In the genomic region with DNA sequence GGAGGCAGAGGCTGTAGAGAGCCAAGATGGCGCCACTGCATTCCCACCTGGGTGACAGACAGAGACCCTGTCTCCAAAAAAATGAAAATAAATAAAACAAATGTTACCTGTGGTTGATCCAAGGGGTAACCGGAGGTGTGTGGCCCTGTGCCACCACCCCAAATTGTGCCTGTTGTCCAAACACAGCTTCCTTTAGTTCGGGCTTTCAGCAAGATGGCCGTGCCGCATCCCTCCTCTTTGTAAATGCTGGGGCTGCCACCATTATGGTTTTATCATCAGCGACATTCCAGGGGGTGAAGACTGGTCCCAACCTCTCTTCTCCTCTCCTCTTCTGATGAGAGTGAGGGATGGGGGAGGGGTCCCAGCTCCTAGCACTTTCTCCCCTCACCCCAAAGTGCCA, we compare ENCODE assay signal across 34 cellular contexts. TPM values are rescaled to one million over a fixed set of nuclear protein-coding genes. Genes with fewer than 3 reads are reported as not detected.
"Had no signal": no experiment of that assay in that cellular context is flagged by ENCODE, and none has a peak within 500 bp of the region (broad histone marks: within the 10 kb centered on the region; RNA-seq: fewer than 3 reads in every experiment).

Gene C16orf92, plus strand, starts transcription at position 312 of the 400 bp plus-strand sequence. CDS start 143 bp downstream, outside the sequence.

- ATAC-seq: activated CD4-positive, alpha-beta T cell treated with anti-CD3 and anti-CD28 coated beads for 36 hours; activated CD4-positive, CD25-positive, alpha-beta regulatory T cell treated with anti-CD3 and anti-CD28 coated beads, Interleukin-2, amount 50 U/mL, for 24 hours; activated CD8-positive, alpha-beta T cell treated with anti-CD3 and anti-CD28 coated beads, Interleukin-2, amount 10 ng/mL, durations not matched to agents 7 days and 5 days; activated T-cell treated with anti-CD3 and anti-CD28 coated beads, Interleukin-2, amount 50 U/mL, for 4 hours; body of pancreas; PC-3; WTC11 had no signal

- H3K9me3 Mint-ChIP-seq: activated CD4-positive, alpha-beta T cell treated with anti-CD3 and anti-CD28 coated beads, Interleukin-2, amount 10 ng/mL, durations not matched to agents 7 days and 5 days; activated naive CD8-positive, alpha-beta T cell treated with anti-CD3 and anti-CD28 coated beads, Interleukin-2, amount 10 ng/mL, durations not matched to agents 7 days and 5 days; activated T-cell treated with anti-CD3 and anti-CD28 coated beads, Interleukin-2, amount 50 U/mL, for 4 hours; T-helper 1 cell treated with Interleukin-12 subunit alpha and Interleukin-12 subunit beta and Interleukin-4 antibody, amounts not matched to agents 30 μg/mL and 1 μg/mL, for 36 hours; T-helper 2 cell treated with Interferon-gamma antibody and Interleukin-4, amounts not matched to agents 5 μg/mL and 100 μg/mL, for 36 hours; WTC11 had no signal

- DNase-seq: activated CD4-positive, alpha-beta T cell treated with anti-CD3 and anti-CD28 coated beads for 36 hours; activated CD4-positive, alpha-beta T cell treated with anti-CD3 and anti-CD28 coated beads, Interleukin-2, amount 10 ng/mL, durations not matched to agents 7 days and 5 days; activated CD4-positive, alpha-beta T cell treated with anti-CD3 and anti-CD28 coated beads, Interleukin-2, amount 50 U/mL, for 48 hours; activated CD8-positive, alpha-beta T cell treated with anti-CD3 and anti-CD28 coated beads, Interleukin-2, amount 10 ng/mL, durations not matched to agents 7 days and 5 days; activated effector memory CD4-positive, alpha-beta T cell treated with Interleukin-2 at 50 U/mL for 16 hours; activated naive CD4-positive, alpha-beta T cell treated with anti-CD3 and anti-CD28 coated beads, Interleukin-2, amount 50 U/mL, for 16 hours; activated T-cell treated with anti-CD3 and anti-CD28 coated beads, Interleukin-2, amount 50 U/mL, for 4 hours; amygdala; body of pancreas; Kasumi-1; KG1; MG63; NCI-H1048; NCI-H1105 treated with DMSO at 0.1 percent for 48 hours; NCI-H1436; NCI-H1694; NCI-H2029; NCI-H345; NCI-H524 treated with DMSO at 0.1 percent for 48 hours; PC-3; Peyer's patch; RPMI8226; SHP77 treated with DMSO at 0.1 percent for 48 hours; SK-N-SH had no signal

- H3K36me3 Mint-ChIP-seq: activated naive CD8-positive, alpha-beta T cell treated with anti-CD3 and anti-CD28 coated beads, Interleukin-2, amount 10 ng/mL, durations not matched to agents 7 days and 5 days; WTC11 had no signal

- H3K27ac Mint-ChIP-seq: activated CD4-positive, alpha-beta T cell treated with anti-CD3 and anti-CD28 coated beads for 36 hours; activated naive CD8-positive, alpha-beta T cell treated with anti-CD3 and anti-CD28 coated beads, Interleukin-2, amount 10 ng/mL, durations not matched to agents 7 days and 5 days; T-helper 1 cell treated with Interleukin-12 subunit alpha and Interleukin-12 subunit beta and Interleukin-4 antibody, amounts not matched to agents 30 μg/mL and 1 μg/mL, for 36 hours; T-helper 2 cell treated with Interferon-gamma antibody and Interleukin-4, amounts not matched to agents 5 μg/mL and 100 μg/mL, for 36 hours; WTC11 had no signal

RNA-seq across cellular contexts. Expression of gene C16orf92, which starts in this region (rescaled TPM):
- total RNA-seq: activated CD4-positive, alpha-beta T cell treated with anti-CD3 and anti-CD28 coated beads for 36 hours; activated CD4-positive, alpha-beta T cell treated with anti-CD3 and anti-CD28 coated beads, Interleukin-2, amount 10 ng/mL, durations not matched to agents 7 days and 5 days; activated CD8-positive, alpha-beta T cell treated with anti-CD3 and anti-CD28 coated beads, Interleukin-2, amount 10 ng/mL, durations not matched to agents 7 days and 5 days; activated naive CD8-positive, alpha-beta T cell treated with anti-CD3 and anti-CD28 coated beads, Interleukin-2, amount 10 ng/mL, durations not matched to agents 7 days and 5 days; activated T-cell treated with anti-CD3 and anti-CD28 coated beads, Interleukin-2, amount 50 U/mL, for 4 hours; ascending aorta; body of pancreas; breast epithelium; cardiac septum; NCI-H460; PC-3; Peyer's patch; SJSA1; WTC11 had no signal
